1 cellular context compared by ENCODE assay signal in genomic region chr14:50109342-50109741, GRCh38.
TF ChIP-seq lines count a peak whose summit lies in the region.

No MANE protein-coding gene starts in this region.

TF ChIP-seq in H1, 55 proteins besides CTCF, POLR2A, EP300 and RAD21 (continued from another document):
- TF ChIP-seq POLR2AphosphoS5 (IDR thresholded peaks at IDR 0.05; ENCODE audit: low read depth, low read length) (no peak), GTF2F1 (IDR thresholded peaks at IDR 0.05; ENCODE audit: borderline replicate concordance, low read depth, low read length) (no peak), FOSL1 (IDR thresholded peaks at IDR 0.05; ENCODE audit: insufficient read depth, low read depth, low read length) (no peak), SIN3A (conservative IDR thresholded peaks at IDR 0.05 in 1 of 2, IDR thresholded peaks at IDR 0.05 in 1 of 2; ENCODE audit: low read depth in 1 of 2, low read length in 2 of 2) (no peak), EZH2 (IDR thresholded peaks at IDR 0.05; ENCODE audit: low read depth, low read length, severe bottlenecking) (no peak), SP4 (IDR thresholded peaks at IDR 0.05; ENCODE audit: low read length) (no peak), KDM1A (IDR thresholded peaks at IDR 0.05; ENCODE audit: borderline replicate concordance, low read length) (no peak), ATF2 (IDR thresholded peaks at IDR 0.05; ENCODE audit: low read length) (no peak), CREB1 (IDR thresholded peaks at IDR 0.05) (no peak)
